ENCODE assay signal across 8 cellular contexts in the genomic region with DNA sequence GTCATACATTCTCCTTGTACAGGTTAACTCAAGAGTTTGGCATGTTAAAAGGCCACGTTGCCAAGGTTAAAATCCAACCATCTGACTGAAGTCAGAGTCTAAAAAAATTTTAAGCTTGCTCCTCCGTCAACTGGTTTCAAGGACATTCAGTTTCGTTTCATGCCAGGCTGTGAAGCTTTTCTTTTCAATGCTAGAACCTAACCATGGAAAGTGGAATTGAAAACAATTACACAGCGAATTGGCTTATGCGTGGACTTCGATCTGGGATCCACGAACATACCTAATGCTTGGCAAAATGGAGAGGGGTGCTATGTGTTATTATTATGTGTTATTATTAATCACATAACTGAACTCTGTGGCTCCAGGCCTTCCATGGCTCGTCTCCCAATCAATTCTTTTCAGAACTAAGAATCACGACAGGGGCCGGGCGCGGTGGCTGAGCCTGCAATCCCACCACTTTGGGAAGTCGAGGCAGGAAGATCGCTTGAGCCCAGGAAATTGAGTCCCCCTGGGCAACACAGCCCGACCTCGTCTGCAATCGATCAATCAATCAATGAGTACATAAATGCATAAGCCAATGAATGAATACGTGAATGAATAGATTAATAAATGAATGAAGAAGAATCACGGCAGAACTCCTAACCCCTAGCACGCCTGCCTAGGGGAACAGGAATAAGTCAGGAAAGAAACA. TPM values are rescaled to one million over a fixed set of nuclear protein-coding genes. Genes with fewer than 3 reads are reported as not detected.
DNase-seq lines count a peak whose midpoint lies in the region; ATAC-seq, FAIRE-seq and TF ChIP-seq lines count a peak whose summit lies in the region.

No MANE protein-coding gene starts in this region.

- H2AFZ ChIP-seq in K562 (ENCODE audit: low read depth, low read length), result peak overlapping the region; percentile 73

- DNase-seq in Caki2 (ENCODE audit: low read depth), result peak; percentile 38
- DNase-seq in NCI-H146 (lab: John Stamatoyannopoulos, UW), result peak; percentile 38
- DNase-seq in K562 (ENCODE audit: extremely low read depth in 1 of 4, low spot score in 3 of 4), result peak in 1 of 4 experiments; percentile 23
- no peak for DNase-seq in kidney
- peak in 1 of 2 donors; percentile 12 for DNase-seq in stimulated activated naive CD8-positive, alpha-beta T cell treated with anti-CD3 and anti-CD28 coated beads, Interleukin-15, amount 100 ng/mL, for 72 hours
- no peak for DNase-seq in iPS-NIHi11 (ENCODE audit: low spot score)
- no peak for DNase-seq in Kasumi-1 (lab: John Stamatoyannopoulos, UW)

- H3K9me3 Mint-ChIP-seq in stimulated activated naive CD8-positive, alpha-beta T cell treated with anti-CD3 and anti-CD28 coated beads, Interleukin-15, amount 100 ng/mL, for 72 hours, result no peaks in the 10 kb centered on the region

- peak; percentile 61 for FAIRE-seq in K562 (lab: Jason Lieb, UNC)
- no peak for FAIRE-seq in kidney (lab: Jason Lieb, UNC)

- H3K4me2 ChIP-seq in K562 (ENCODE audit: insufficient read depth, low read length), result peak overlapping the region; percentile 85

- no peak for TF ChIP-seq CTCF in K562 (IDR thresholded peaks at IDR 0.05 in 2 of 3, conservative IDR thresholded peaks at IDR 0.05 in 1 of 3; ENCODE audit: insufficient read depth in 2 of 3, low read depth in 1 of 3, low read length in 3 of 3)
- TF ChIP-seq CTCF in kidney (IDR thresholded peaks at IDR 0.05; ENCODE audit: borderline replicate concordance, extremely low read depth, insufficient read depth), result no peak

- H3K27me3 Mint-ChIP-seq in stimulated activated naive CD8-positive, alpha-beta T cell treated with anti-CD3 and anti-CD28 coated beads, Interleukin-15, amount 100 ng/mL, for 72 hours, result no peaks in the 10 kb centered on the region

- ATAC-seq in GM21360 (IDR thresholded peaks at IDR 0.05; ENCODE audit: unreplicated experiment) (peak; percentile 1), K562 (no peak)
- no peak for ATAC-seq in stimulated activated naive CD8-positive, alpha-beta T cell treated with anti-CD3 and anti-CD28 coated beads, Interleukin-15, amount 100 ng/mL, for 72 hours

- TF ChIP-seq POLR2A in K562 (conservative IDR thresholded peaks at IDR 0.05), result no peak

- peak overlapping the region; percentile 91 for H3K4me3 ChIP-seq in K562
- peak overlapping the region; percentile 97 to 98 for H3K4me3 ChIP-seq in kidney (ENCODE audit: low read length in 2 of 2)

- peaks cover 26% of the 10 kb centered on the region for H3K4me1 Mint-ChIP-seq in stimulated activated naive CD8-positive, alpha-beta T cell treated with anti-CD3 and anti-CD28 coated beads, Interleukin-15, amount 100 ng/mL, for 72 hours

- TF ChIP-seq RAD21 in K562 (CRISPR knock-in tag; conservative IDR thresholded peaks at IDR 0.05 in 1 of 2, IDR thresholded peaks at IDR 0.05 in 1 of 2), result no peak

- intact Hi-C loops in K562 (cut with micrococcal nuclease) (no loop called here), kidney (cut with DNase I) (no loop called here)

- no peaks in the 10 kb centered on the region for H3K27me3 ChIP-seq in K562 (ENCODE audit: control insufficient read depth in 2 of 2, insufficient read depth in 2 of 2, low read length in 2 of 2)

- in situ Hi-C loops in Caki2 (cut with HindIII; ENCODE audit: low pct_unique_long_range_greater_than_20kb, low sequenced_read_pairs), result no loop called here
- in situ Hi-C loops in K562 (cut with MboI), result no loop called here

- H3K4me1 ChIP-seq in K562 (replicated peaks in 1 of 2; ENCODE audit: control insufficient read depth in 2 of 2, insufficient read depth in 2 of 2, low read length in 2 of 2) (peaks cover 4 to 5% of the 10 kb centered on the region in 2 experiments; a peak in 3 of 5 replicates), kidney (ENCODE audit: control insufficient read depth in 1 of 2, insufficient read depth in 1 of 2, low read depth in 1 of 2, low read length in 2 of 2) (peaks cover 9 to 10% of the 10 kb centered on the region in 2 donors)

- peak overlapping the region; percentile 97 to 98 for H3K27ac Mint-ChIP-seq in stimulated activated naive CD8-positive, alpha-beta T cell treated with anti-CD3 and anti-CD28 coated beads, Interleukin-15, amount 100 ng/mL, for 72 hours

- H3K9me1 ChIP-seq in K562 (ENCODE audit: control insufficient read depth, insufficient read depth, low read length), result no peaks in the 10 kb centered on the region

- BruUV-seq in K562 (replicated peaks; lab: Mats Ljungman, UMichigan), result TSS peak; percentile 82

- TF ChIP-seq EP300 in K562 (IDR thresholded peaks at IDR 0.05; ENCODE audit: low read length), result no peak

- H3K36me3 ChIP-seq in K562 (ENCODE audit: control insufficient read depth, insufficient read depth, low read length) (peaks cover 4% of the 10 kb centered on the region; the same call in 2 of the 3 replicates), kidney (ENCODE audit: control insufficient read depth in 1 of 2, insufficient read depth in 2 of 2, low read length in 2 of 2) (no peaks in the 10 kb centered on the region)

- H3K9ac ChIP-seq in K562 (ENCODE audit: insufficient read depth in 1 of 2, low read depth in 2 of 2, low read length in 2 of 2) (peak overlapping the region; percentile 95 to 98), kidney (ENCODE audit: low read length in 2 of 2) (peak overlapping the region; percentile 96 to 100)

- CTCF ChIA-PET in K562 (lab: Yijun Ruan, JAX; ENCODE audit: low intra/inter-chr PET ratio), result no interaction called here

- 0 out of 2 replicates have a peak, but pooled peaks cover 5% of the 10 kb centered on the region for H4K20me1 ChIP-seq in K562 (replicated peaks; ENCODE audit: control insufficient read depth, insufficient read depth, low read length)

- POLR2A ChIA-PET in K562 (lab: Yijun Ruan, JAX), result interaction anchor here (0.7 to 1.9 kb wide), 7 partner anchors 8 to 251 kb away, joined by 3 to 12 read pairs (median 3); no protein-coding TSS in a partner anchor

- WGBS in K562 (ENCODE audit: insufficient coverage, low coverage, missing lambda C conversion rate), result under 1% methylated on average over 20 of the region's 20 CpGs

- peaks cover 55% of the 10 kb centered on the region for H3K79me2 ChIP-seq in K562 (ENCODE audit: control insufficient read depth, insufficient read depth, low read length)

- no peaks in the 10 kb centered on the region for H3K9me3 ChIP-seq in K562 (replicated peaks; ENCODE audit: control insufficient read depth, insufficient read depth, low read depth, low read length)
- H3K9me3 ChIP-seq in kidney (ENCODE audit: control insufficient read depth in 1 of 2, low read length in 2 of 2), result no peaks in the 10 kb centered on the region

- peak overlapping the region; percentile 95 for H3K4me3 Mint-ChIP-seq in stimulated activated naive CD8-positive, alpha-beta T cell treated with anti-CD3 and anti-CD28 coated beads, Interleukin-15, amount 100 ng/mL, for 72 hours

- H3K27ac ChIP-seq in K562 (ENCODE audit: extremely low read depth, low read depth, low read length) (peak overlapping the region; percentile 88), kidney (ENCODE audit: low read depth in 2 of 2, low read length in 2 of 2) (peak overlapping the region; percentile 97 to 98)

RNA-seq across cellular contexts. Expression of gene ARL5B, which starts 0.8 kb away (rescaled TPM):
- total RNA-seq in Caki2 (2014; rRNA removed; shearing (Covaris generic); ENCODE audit: low replicate concordance), result 9.0 and 15.2 TPM in 2 replicates
- total RNA-seq in K562 (2011; cell fraction: chromatin; rRNA removed; ENCODE audit: low replicate concordance), result 5.3 and 20.2 TPM in 2 replicates
- total RNA-seq in K562 (2011; cell fraction: nucleolus; rRNA removed), result 3.5 and 4.5 TPM in 2 replicates
- total RNA-seq in K562 (2011; cell fraction: nucleoplasm; rRNA removed), result 10.7 and 22.4 TPM in 2 replicates
- 8.4 and 10.0 TPM in 2 replicates for total RNA-seq in K562 (2014; rRNA removed)
- total RNA-seq in K562 (2014; rRNA removed; fragmentation: Illumina TruSeq; extraction: Trizol), result 22.2 and 24.6 TPM in 2 replicates
- total RNA-seq in K562 (2015; rRNA removed; fragmentation: Illumina TruSeq; extraction: Trizol), result 15.7 and 17.7 TPM in 2 replicates
- total RNA-seq in K562 (2021), result 14.1 and 15.1 TPM in 2 replicates
- 16.2 and 20.4 TPM in 2 replicates for polyA plus RNA-seq in K562 (2011; rRNA removed)
- polyA plus RNA-seq in K562 (2011; cell fraction: cytosol; rRNA removed), result 2.2 and 6.8 TPM in 2 replicates
- 7.5 and 12.7 TPM in 2 replicates for polyA plus RNA-seq in K562 (2011; cell fraction: nucleus; rRNA removed)
- polyA plus RNA-seq in K562 (2012), result 9.3 and 12.0 TPM in 2 replicates
- polyA plus RNA-seq in K562 (2014; fragmentation: Illumina TruSeq; extraction: Trizol), result 12.6 and 15.2 TPM in 2 replicates
- polyA plus RNA-seq in K562 (2014; fragmentation: Nextera tagmentation; extraction: Ambion mirVana), result 1 to 10 TPM; 4.1 to 4.7 TPM
- polyA plus RNA-seq in K562 (2014; rRNA removed), result 7.4 and 8.3 TPM in 2 replicates
- 36.9 and 41.1 TPM in 2 replicates for polyA minus RNA-seq in K562 (2011; rRNA and poly(A)+ RNA removed)
- polyA minus RNA-seq in K562 (2011; cell fraction: cytosol; rRNA and poly(A)+ RNA removed), result 11.4 and 16.8 TPM in 2 replicates
- 9.4 and 18.7 TPM in 2 replicates for polyA minus RNA-seq in K562 (2011; cell fraction: nucleus; rRNA and poly(A)+ RNA removed)
- 9.7 TPM for total RNA-seq in kidney
- polyA plus RNA-seq in kidney (ENCODE audit: insufficient read depth, low read depth, low replicate concordance), result 3.0 TPM

RNA-seq across cellular contexts. Expression of gene NSUN6, which starts 7.1 kb away (rescaled TPM):
- 1.0 and 3.6 TPM in 2 replicates for total RNA-seq in Caki2 (2014; rRNA removed; shearing (Covaris generic); ENCODE audit: low replicate concordance)
- total RNA-seq in K562 (2011; cell fraction: chromatin; rRNA removed; ENCODE audit: low replicate concordance), result 30.4 and 86.1 TPM in 2 replicates
- total RNA-seq in K562 (2011; cell fraction: nucleolus; rRNA removed), result 27.7 and 31.2 TPM in 2 replicates
- 41.6 and 42.2 TPM in 2 replicates for total RNA-seq in K562 (2011; cell fraction: nucleoplasm; rRNA removed)
- 15.8 and 20.7 TPM in 2 replicates for total RNA-seq in K562 (2014; rRNA removed)
- total RNA-seq in K562 (2014; rRNA removed; fragmentation: Illumina TruSeq; extraction: Trizol), result 31.9 and 35.6 TPM in 2 replicates
- total RNA-seq in K562 (2015; rRNA removed; fragmentation: Illumina TruSeq; extraction: Trizol), result 23.1 and 24.4 TPM in 2 replicates
- total RNA-seq in K562 (2021), result 15.8 and 18.9 TPM in 2 replicates
- polyA plus RNA-seq in K562 (2011; rRNA removed), result 27.4 and 33.1 TPM in 2 replicates
- polyA plus RNA-seq in K562 (2011; cell fraction: cytosol; rRNA removed), result 7.0 and 15.7 TPM in 2 replicates
- polyA plus RNA-seq in K562 (2011; cell fraction: nucleus; rRNA removed), result 32.9 and 39.6 TPM in 2 replicates
- polyA plus RNA-seq in K562 (2012), result 14.8 and 18.6 TPM in 2 replicates
- 22.6 and 24.2 TPM in 2 replicates for polyA plus RNA-seq in K562 (2014; fragmentation: Illumina TruSeq; extraction: Trizol)
- 10 to 100 TPM; 12.5 to 19.1 TPM for polyA plus RNA-seq in K562 (2014; fragmentation: Nextera tagmentation; extraction: Ambion mirVana)
- 26.3 and 26.6 TPM in 2 replicates for polyA plus RNA-seq in K562 (2014; rRNA removed)
- 47.2 and 48.6 TPM in 2 replicates for polyA minus RNA-seq in K562 (2011; rRNA and poly(A)+ RNA removed)
- 16.2 and 21.6 TPM in 2 replicates for polyA minus RNA-seq in K562 (2011; cell fraction: cytosol; rRNA and poly(A)+ RNA removed)
- 40.3 and 79.2 TPM in 2 replicates for polyA minus RNA-seq in K562 (2011; cell fraction: nucleus; rRNA and poly(A)+ RNA removed)
- total RNA-seq in kidney, result 19.3 TPM
- 6.3 TPM for polyA plus RNA-seq in kidney (ENCODE audit: insufficient read depth, low read depth, low replicate concordance)

Comparison
In these comparisons a context has a peak if more than half of its experiments do, and no peak if none do; other contexts are left out.
1. DNase-seq: peak in Caki2 (single experiment) and NCI-H146 (single experiment); none in kidney (single experiment), iPS-NIHi11 (single experiment) and Kasumi-1 (0 of 2).